Comparison of ENCODE assay signal across 9 cellular contexts in genomic region chr18:31555971-31556747, GRCh38. TPM values are rescaled to one million over a fixed set of nuclear protein-coding genes. Genes with fewer than 3 reads are reported as not detected.
DNase-seq lines count a peak whose midpoint lies in the region; ATAC-seq, FAIRE-seq and TF ChIP-seq lines count a peak whose summit lies in the region.
"Had no signal": no experiment of that assay in that cellular context is flagged by ENCODE, and none has a peak within 500 bp of the region (broad histone marks: within the 10 kb centered on the region; RNA-seq: fewer than 3 reads in every experiment).

No MANE protein-coding gene starts in this region.

- no peak overlapping the region for H3K4me3 ChIP-seq in ovary
- H3K4me3 ChIP-seq: SJSA1 had no signal

- H3K27ac ChIP-seq in ovary, result no peak overlapping the region
- H3K27ac ChIP-seq: SJSA1 had no signal

- CTCF ChIA-PET in activated CD8-positive, alpha-beta T cell treated with anti-CD3 and anti-CD28 coated beads, Interleukin-2, amount 10 ng/mL, durations not matched to agents 7 days and 5 days (lab: Charles Lee), result interaction anchor here (0.5 to 3.6 kb wide), 11 partner anchors 17 to 516 kb away, joined by 3 to 64 read pairs (median 4); no protein-coding TSS in a partner anchor

- peak; percentile 57 to 68 (median 60) for TF ChIP-seq CTCF in ovary (IDR thresholded peaks at IDR 0.05)

- FAIRE-seq in GM12891 (lab: Jason Lieb, UNC), result peak; percentile 95

- POLR2A ChIA-PET in activated CD8-positive, alpha-beta T cell treated with anti-CD3 and anti-CD28 coated beads, Interleukin-2, amount 10 ng/mL, durations not matched to agents 7 days and 5 days (lab: Charles Lee), result no interaction called here

- H3K27ac Mint-ChIP-seq in activated CD8-positive, alpha-beta T cell treated with anti-CD3 and anti-CD28 coated beads, Interleukin-2, amount 10 ng/mL, durations not matched to agents 7 days and 5 days, result no peak overlapping the region

- ATAC-seq in HG02885 (IDR thresholded peaks at IDR 0.05; ENCODE audit: poor library complexity, unreplicated experiment) (peak; percentile 84), HG02642 (IDR thresholded peaks at IDR 0.05; ENCODE audit: poor library complexity, unreplicated experiment) (no peak)
- ATAC-seq in activated CD8-positive, alpha-beta T cell treated with anti-CD3 and anti-CD28 coated beads, Interleukin-2, amount 10 ng/mL, durations not matched to agents 7 days and 5 days, result no peak

- H3K9me3 Mint-ChIP-seq in activated CD8-positive, alpha-beta T cell treated with anti-CD3 and anti-CD28 coated beads, Interleukin-2, amount 10 ng/mL, durations not matched to agents 7 days and 5 days (ENCODE audit: insufficient read depth), result no peaks in the 10 kb centered on the region

- no peaks in the 10 kb centered on the region for H3K36me3 ChIP-seq in ovary
- H3K36me3 ChIP-seq: SJSA1 had no signal

- DNase-seq in AML-193 (lab: John Stamatoyannopoulos, UW) (peak; percentile 51 to 64), GM12891 (ENCODE audit: insufficient read length, low spot score) (no peak), NCI-H345 treated with DMSO at 0.1 percent for 48 hours (lab: John Stamatoyannopoulos, UW; ENCODE audit: unreplicated experiment) (peak; percentile 41), germinal center (ENCODE audit: low spot score) (peak; percentile 44), ovary (peak in 2 of 5 donors; percentile 18 to 33)
- DNase-seq in activated CD8-positive, alpha-beta T cell treated with anti-CD3 and anti-CD28 coated beads, Interleukin-2, amount 10 ng/mL, durations not matched to agents 7 days and 5 days, result peak; percentile 58

- no peaks in the 10 kb centered on the region for H3K4me1 Mint-ChIP-seq in activated CD8-positive, alpha-beta T cell treated with anti-CD3 and anti-CD28 coated beads, Interleukin-2, amount 10 ng/mL, durations not matched to agents 7 days and 5 days (ENCODE audit: low read depth)

- TF ChIP-seq EP300 in ovary (IDR thresholded peaks at IDR 0.05), result no peak

- no peaks in the 10 kb centered on the region for H3K4me1 ChIP-seq in ovary (ENCODE audit: insufficient read depth)
- H3K4me1 ChIP-seq: SJSA1 had no signal

- no peaks in the 10 kb centered on the region for H3K36me3 Mint-ChIP-seq in activated CD8-positive, alpha-beta T cell treated with anti-CD3 and anti-CD28 coated beads, Interleukin-2, amount 10 ng/mL, durations not matched to agents 7 days and 5 days (ENCODE audit: low read depth)

- intact Hi-C loops in ovary (cut with DNase I), result loop anchor here (5.0 to 10.0 kb wide), 3 partner anchors 166 to 419 kb away; no protein-coding TSS in a partner anchor

- no peaks in the 10 kb centered on the region for H3K27me3 ChIP-seq in ovary
- H3K27me3 ChIP-seq: SJSA1 had no signal

- 3 to 10% (median 4%) methylated on average over 7 of the region's 7 CpGs for WGBS in ovary, 3 donors

- no peak for TF ChIP-seq POLR2A in GM12891 (IDR thresholded peaks at IDR 0.05; ENCODE audit: low read depth, low read length)
- no peak for TF ChIP-seq POLR2A in ovary (IDR thresholded peaks at IDR 0.05)

- peaks cover 10% of the 10 kb centered on the region for H3K27me3 Mint-ChIP-seq in activated CD8-positive, alpha-beta T cell treated with anti-CD3 and anti-CD28 coated beads, Interleukin-2, amount 10 ng/mL, durations not matched to agents 7 days and 5 days (ENCODE audit: low read depth)

- no peaks in the 10 kb centered on the region for H3K9me3 ChIP-seq in ovary
- H3K9me3 ChIP-seq: SJSA1 had no signal

- no peak overlapping the region for H3K4me3 Mint-ChIP-seq in activated CD8-positive, alpha-beta T cell treated with anti-CD3 and anti-CD28 coated beads, Interleukin-2, amount 10 ng/mL, durations not matched to agents 7 days and 5 days

TF ChIP-seq in GM12891, 5 proteins besides CTCF, POLR2A, EP300 and RAD21:
- no peak for TF ChIP-seq POU2F2 (IDR thresholded peaks at IDR 0.05; ENCODE audit: low read depth, low read length)
- no peak for TF ChIP-seq TAF1 (IDR thresholded peaks at IDR 0.05; ENCODE audit: low read depth, low read length)
- no peak for TF ChIP-seq POLR2AphosphoS5 (IDR thresholded peaks at IDR 0.05; ENCODE audit: low read depth, low read length)
- TF ChIP-seq SPI1 (IDR thresholded peaks at IDR 0.05; ENCODE audit: low read depth, low read length), result no peak
- TF ChIP-seq PAX5 (IDR thresholded peaks at IDR 0.05; ENCODE audit: insufficient read depth, low read length, severe bottlenecking), result no peak
TF ChIP-seq in GM12891: peak in this region for 0.

RNA-seq across cellular contexts. Expression of gene TTR, which starts 35.5 kb away (rescaled TPM):
- polyA plus RNA-seq in GM12891 (2012; ENCODE audit: low read depth, missing spikeins), result not detected
- not detected for total RNA-seq in activated CD8-positive, alpha-beta T cell treated with anti-CD3 and anti-CD28 coated beads, Interleukin-2, amount 10 ng/mL, durations not matched to agents 7 days and 5 days
- total RNA-seq in ovary, result 1 to 10 TPM in 1 of 7 donors, under 1 TPM in 2, not detected in 4; 0.92 to 3.0 (median 0.95) TPM
- polyA plus RNA-seq in ovary, result not detected
- total RNA-seq: SJSA1 had no signal

RNA-seq across cellular contexts. Expression of gene DSG2, which starts 58.2 kb away (rescaled TPM):
- polyA plus RNA-seq in GM12891 (2012; ENCODE audit: low read depth, missing spikeins), result 8.7 TPM
- total RNA-seq in activated CD8-positive, alpha-beta T cell treated with anti-CD3 and anti-CD28 coated beads, Interleukin-2, amount 10 ng/mL, durations not matched to agents 7 days and 5 days, result under 1 TPM; 0.18 to 0.32 TPM
- total RNA-seq in ovary, result 10 to 100 TPM; 15.7 to 43.7 (median 22.2) TPM
- 10 to 100 TPM; 13.7 to 17.8 TPM for polyA plus RNA-seq in ovary

Comparison
In these comparisons a context has a peak if more than half of its experiments do, and no peak if none do; other contexts are left out.
1. RNA of gene DSG2, which starts 58.2 kb away (total RNA-seq): 15.7 to 43.7 TPM in ovary; 0.18 to 0.32 TPM in activated CD8-positive, alpha-beta T cell treated with anti-CD3 and anti-CD28 coated beads, Interleukin-2, amount 10 ng/mL, durations not matched to agents 7 days and 5 days; every median in the first group is over 10 times any median in the second.